Comparison of ENCODE assay signal across 26 cellular contexts in genomic region chr9:94713446-94714185, GRCh38.
"Had no signal": no experiment of that assay in that cellular context is flagged by ENCODE, and none has a peak within 500 bp of the region (broad histone marks: within the 10 kb centered on the region; RNA-seq: fewer than 3 reads in every experiment).

No MANE protein-coding gene starts in this region.

- H3K27ac ChIP-seq: foreskin keratinocyte, gastroesophageal sphincter, heart left ventricle, hepatocyte, left lung, neural progenitor cell, parathyroid adenoma, right lobe of liver, suprapubic skin, transverse colon, upper lobe of right lung had no signal

- H3K79me2 ChIP-seq: hepatocyte, parathyroid adenoma had no signal

- H3K27ac Mint-ChIP-seq: effector memory CD8-positive, alpha-beta T cell; naive thymus-derived CD4-positive, alpha-beta T cell; nephron; neural progenitor cell; progenitor cell of endocrine pancreas; stimulated activated naive CD8-positive, alpha-beta T cell treated with anti-CD3 and anti-CD28 coated beads, Interleukin-15, amount 100 ng/mL, for 72 hours had no signal

- H3K4me2 ChIP-seq: hepatocyte, neural progenitor cell had no signal

- H3K9ac ChIP-seq: neural progenitor cell, parathyroid adenoma had no signal

- H3K36me3 ChIP-seq: gastroesophageal sphincter, heart left ventricle, left lung, neural progenitor cell, right lobe of liver, suprapubic skin, transverse colon, upper lobe of right lung had no signal

- H3K36me3 Mint-ChIP-seq: naive thymus-derived CD4-positive, alpha-beta T cell; neural progenitor cell had no signal

- H3K9me3 Mint-ChIP-seq: effector memory CD8-positive, alpha-beta T cell; nephron; neural progenitor cell had no signal

- H3K27me3 ChIP-seq: heart left ventricle, hepatocyte, left lung, neural progenitor cell, right lobe of liver, suprapubic skin, transverse colon, upper lobe of right lung had no signal

- H3K4me1 Mint-ChIP-seq: naive thymus-derived CD4-positive, alpha-beta T cell; neural progenitor cell; stimulated activated naive CD8-positive, alpha-beta T cell treated with anti-CD3 and anti-CD28 coated beads, Interleukin-15, amount 100 ng/mL, for 72 hours had no signal

- H3K4me1 ChIP-seq: gastroesophageal sphincter, heart left ventricle, left lung, neural progenitor cell, parathyroid adenoma, right lobe of liver, suprapubic skin, transverse colon, upper lobe of right lung had no signal

- DNase-seq: cortex of kidney; effector memory CD8-positive, alpha-beta T cell; foreskin keratinocyte; heart left ventricle; left cardiac atrium; left lung; mesendoderm; midbrain; naive thymus-derived CD4-positive, alpha-beta T cell; right lobe of liver; small intestine; stimulated activated CD4-positive, alpha-beta T cell treated with anti-CD3 and anti-CD28 coated beads, Interleukin-12 subunit alpha, Interleukin-12 subunit beta, amount 100 ng/mL, for 4 hours; stimulated activated CD4-positive, alpha-beta T cell treated with anti-CD3 and anti-CD28 coated beads, Interleukin-1b, Interleukin-23, amount 100 ng/mL, for 48 hours; stimulated activated CD4-positive, alpha-beta T cell treated with anti-CD3 and anti-CD28 coated beads, Interleukin-4, amount 100 ng/mL, for 1 hour; stimulated activated CD8-positive, alpha-beta memory T cell treated with anti-CD3 and anti-CD28 coated beads, Interleukin-4, amount 100 ng/mL, for 48 hours; stimulated activated naive CD4-positive, alpha-beta T cell; stimulated activated naive CD8-positive, alpha-beta T cell treated with anti-CD3 and anti-CD28 coated beads, Interleukin-15, amount 100 ng/mL, for 72 hours; transverse colon; upper lobe of right lung had no signal

- H3K4me3 ChIP-seq: gastroesophageal sphincter, heart left ventricle, hepatocyte, left lung, neural progenitor cell, right lobe of liver, suprapubic skin, transverse colon, upper lobe of right lung had no signal

- H3K4me3 Mint-ChIP-seq: effector memory CD8-positive, alpha-beta T cell; naive thymus-derived CD4-positive, alpha-beta T cell; nephron; neural progenitor cell; stimulated activated naive CD8-positive, alpha-beta T cell treated with anti-CD3 and anti-CD28 coated beads, Interleukin-15, amount 100 ng/mL, for 72 hours had no signal

- H2AFZ ChIP-seq: hepatocyte, neural progenitor cell, parathyroid adenoma had no signal

- H3K9me3 ChIP-seq: gastroesophageal sphincter, heart left ventricle, left lung, right lobe of liver, suprapubic skin, transverse colon, upper lobe of right lung had no signal
